Comparison of ENCODE assay signal across 7 cellular contexts in genomic region chr7:2036201-2036600, GRCh38.
A peak's percentile ranks its signal among the peaks of the same experiment; 100 is the strongest.
DNase-seq lines count a peak whose midpoint lies in the region; ATAC-seq, FAIRE-seq and TF ChIP-seq lines count a peak whose summit lies in the region.
"Not testable (repeated sequence)": the region's sequence is repeated elsewhere in the genome, so short reads cannot be mapped to it uniquely, and the experiment has no call there.

No MANE protein-coding gene starts in this region.

- H3K27me3 Mint-ChIP-seq in CD14-positive monocyte (ENCODE audit: low read depth in 3 of 3); activated naive CD8-positive, alpha-beta T cell treated with anti-CD3 and anti-CD28 coated beads for 36 hours; nephron (ENCODE audit: low read depth); stimulated activated naive CD8-positive, alpha-beta T cell treated with anti-CD3 and anti-CD28 coated beads, Interleukin-15, amount 100 ng/mL, for 72 hours: not testable (repeated sequence)

- H3K27ac ChIP-seq in OCI-LY1 (ENCODE audit: low read depth, low read length, poor library complexity, severe bottlenecking), result peak overlapping the region; percentile 97
- not testable (repeated sequence) for H3K27ac ChIP-seq in coronary artery; keratinocyte (ENCODE audit: control insufficient read depth, insufficient read depth, low read length)

- peak overlapping the region in 3 of 7 donors; percentile 37 to 64 (median 58) for H3K27ac Mint-ChIP-seq in CD14-positive monocyte
- peak overlapping the region; percentile 61 for H3K27ac Mint-ChIP-seq in activated naive CD8-positive, alpha-beta T cell treated with anti-CD3 and anti-CD28 coated beads for 36 hours
- H3K27ac Mint-ChIP-seq in nephron, result peak overlapping the region in 2 of 3 experiments; percentile 46 to 86
- peak overlapping the region in 1 of 2 donors; percentile 84 for H3K27ac Mint-ChIP-seq in stimulated activated naive CD8-positive, alpha-beta T cell treated with anti-CD3 and anti-CD28 coated beads, Interleukin-15, amount 100 ng/mL, for 72 hours

- H3K4me2 ChIP-seq in OCI-LY1 (ENCODE audit: low read length), result peak overlapping the region; percentile 77
- not testable (repeated sequence) for H3K4me2 ChIP-seq in keratinocyte (ENCODE audit: control insufficient read depth, extremely low read depth, insufficient read depth, low read depth, low read length)

- not testable (repeated sequence) for H3K9me3 ChIP-seq in OCI-LY1 (ENCODE audit: low read length); keratinocyte (ENCODE audit: control insufficient read depth, low read depth, low read length)

- peaks cover 19 to 21% of the 10 kb centered on the region in 2 donors for H3K36me3 Mint-ChIP-seq in CD14-positive monocyte
- H3K36me3 Mint-ChIP-seq in activated naive CD8-positive, alpha-beta T cell treated with anti-CD3 and anti-CD28 coated beads for 36 hours; nephron (ENCODE audit: low read depth): not testable (repeated sequence)

- H3F3A ChIP-seq in OCI-LY1 (ENCODE audit: insufficient read depth, low read length), result not testable (repeated sequence)

- H3K79me2 ChIP-seq in OCI-LY1 (ENCODE audit: insufficient read depth, low read length); keratinocyte (ENCODE audit: control insufficient read depth, insufficient read depth, low read length): not testable (repeated sequence)

- H3K36me3 ChIP-seq in OCI-LY1 (ENCODE audit: insufficient read depth, low read length), result peaks cover 13% of the 10 kb centered on the region
- H3K36me3 ChIP-seq in keratinocyte (ENCODE audit: control insufficient read depth in 2 of 2, extremely low read depth in 1 of 2, insufficient read depth in 2 of 2, low read length in 2 of 2), result not testable (repeated sequence)

- H3K4me1 ChIP-seq in OCI-LY1 (ENCODE audit: insufficient read depth, low read length, severe bottlenecking) (peaks cover 74% of the 10 kb centered on the region), keratinocyte (ENCODE audit: control insufficient read depth, extremely low read depth, insufficient read depth, low read length) (peaks cover 21% of the 10 kb centered on the region)

- peaks cover 25% of the 10 kb centered on the region for H3K4me1 Mint-ChIP-seq in CD14-positive monocyte
- H3K4me1 Mint-ChIP-seq in activated naive CD8-positive, alpha-beta T cell treated with anti-CD3 and anti-CD28 coated beads for 36 hours, result peaks cover 59% of the 10 kb centered on the region
- peaks cover 61% of the 10 kb centered on the region for H3K4me1 Mint-ChIP-seq in nephron
- peaks cover 76% of the 10 kb centered on the region for H3K4me1 Mint-ChIP-seq in stimulated activated naive CD8-positive, alpha-beta T cell treated with anti-CD3 and anti-CD28 coated beads, Interleukin-15, amount 100 ng/mL, for 72 hours

- not testable (repeated sequence) for H3K27me3 ChIP-seq in OCI-LY1 (ENCODE audit: insufficient read depth, low read length); keratinocyte (ENCODE audit: control insufficient read depth, extremely low read depth, insufficient read depth, low read length)

- H3K9me2 ChIP-seq in OCI-LY1 (ENCODE audit: low read depth, low read length), result not testable (repeated sequence)

- peak overlapping the region; percentile 61 for H3K4me3 ChIP-seq in OCI-LY1 (ENCODE audit: low read depth, low read length, poor library complexity, severe bottlenecking)
- H3K4me3 ChIP-seq in coronary artery; keratinocyte (ENCODE audit: control insufficient read depth in 2 of 3, extremely low read depth in 1 of 3, insufficient read depth in 2 of 3, low read depth in 1 of 3, low read length in 3 of 3): not testable (repeated sequence)

- peak overlapping the region; percentile 83; the same call in 1 of the 2 replicates for H3K9ac ChIP-seq in OCI-LY1 (ENCODE audit: low read length)
- not testable (repeated sequence) for H3K9ac ChIP-seq in keratinocyte (ENCODE audit: control insufficient read depth, extremely low read depth, insufficient read depth, low read length)

- not testable (repeated sequence) for H3K9me1 ChIP-seq in keratinocyte (ENCODE audit: control insufficient read depth, extremely low read depth, insufficient read depth, low read length)

- peak; percentile 51 for FAIRE-seq in keratinocyte (lab: Jason Lieb, UNC)

- not testable (repeated sequence) for TF ChIP-seq CTCF in CD14-positive monocyte (IDR thresholded peaks at IDR 0.05); OCI-LY1 (IDR thresholded peaks at IDR 0.05; ENCODE audit: low read length); coronary artery (IDR thresholded peaks at IDR 0.05); keratinocyte (optimal IDR thresholded peaks at IDR 0.05 in 1 of 3, IDR thresholded peaks at IDR 0.05 in 1 of 3, conservative IDR thresholded peaks at IDR 0.05 in 1 of 3; ENCODE audit: extremely low read depth in 1 of 3, insufficient read depth in 2 of 3, low read length in 3 of 3); nephron (IDR thresholded peaks at IDR 0.05; ENCODE audit: unreplicated experiment in 3 of 3)

- not testable (repeated sequence) for H3K9me3 Mint-ChIP-seq in CD14-positive monocyte; activated naive CD8-positive, alpha-beta T cell treated with anti-CD3 and anti-CD28 coated beads for 36 hours; nephron; stimulated activated naive CD8-positive, alpha-beta T cell treated with anti-CD3 and anti-CD28 coated beads, Interleukin-15, amount 100 ng/mL, for 72 hours

- dilution Hi-C loops in keratinocyte (cut with MboI; ENCODE audit: extremely low pct_ligation_motif_present, low sequenced_read_pairs), result not testable (repeated sequence)

- not testable (repeated sequence) for H3K4me3 Mint-ChIP-seq in CD14-positive monocyte; activated naive CD8-positive, alpha-beta T cell treated with anti-CD3 and anti-CD28 coated beads for 36 hours
- peak overlapping the region in 1 of 3 experiments; percentile 19 for H3K4me3 Mint-ChIP-seq in nephron
- peak overlapping the region; percentile 91 for H3K4me3 Mint-ChIP-seq in stimulated activated naive CD8-positive, alpha-beta T cell treated with anti-CD3 and anti-CD28 coated beads, Interleukin-15, amount 100 ng/mL, for 72 hours

- intact Hi-C loops in CD14-positive monocyte (cut with micrococcal nuclease), result not testable (repeated sequence)

- H4K20me1 ChIP-seq in OCI-LY1 (ENCODE audit: insufficient read depth, low read length); keratinocyte (ENCODE audit: control insufficient read depth, extremely low read depth, insufficient read depth, low read length): not testable (repeated sequence)

- H2AFZ ChIP-seq in OCI-LY1 (ENCODE audit: low read length); keratinocyte (ENCODE audit: control insufficient read depth, low read length): not testable (repeated sequence)

- DNase-seq in CD14-positive monocyte (ENCODE audit: low spot score) (peak; percentile 5), coronary artery (ENCODE audit: low spot score) (peak; percentile 31)
- DNase-seq in activated naive CD8-positive, alpha-beta T cell treated with anti-CD3 and anti-CD28 coated beads for 36 hours; keratinocyte (ENCODE audit: low read depth, low spot score); stimulated activated naive CD8-positive, alpha-beta T cell treated with anti-CD3 and anti-CD28 coated beads, Interleukin-15, amount 100 ng/mL, for 72 hours: not testable (repeated sequence)

- ATAC-seq in stimulated activated naive CD8-positive, alpha-beta T cell treated with anti-CD3 and anti-CD28 coated beads, Interleukin-15, amount 100 ng/mL, for 72 hours, result not testable (repeated sequence)
